In the genomic region with DNA sequence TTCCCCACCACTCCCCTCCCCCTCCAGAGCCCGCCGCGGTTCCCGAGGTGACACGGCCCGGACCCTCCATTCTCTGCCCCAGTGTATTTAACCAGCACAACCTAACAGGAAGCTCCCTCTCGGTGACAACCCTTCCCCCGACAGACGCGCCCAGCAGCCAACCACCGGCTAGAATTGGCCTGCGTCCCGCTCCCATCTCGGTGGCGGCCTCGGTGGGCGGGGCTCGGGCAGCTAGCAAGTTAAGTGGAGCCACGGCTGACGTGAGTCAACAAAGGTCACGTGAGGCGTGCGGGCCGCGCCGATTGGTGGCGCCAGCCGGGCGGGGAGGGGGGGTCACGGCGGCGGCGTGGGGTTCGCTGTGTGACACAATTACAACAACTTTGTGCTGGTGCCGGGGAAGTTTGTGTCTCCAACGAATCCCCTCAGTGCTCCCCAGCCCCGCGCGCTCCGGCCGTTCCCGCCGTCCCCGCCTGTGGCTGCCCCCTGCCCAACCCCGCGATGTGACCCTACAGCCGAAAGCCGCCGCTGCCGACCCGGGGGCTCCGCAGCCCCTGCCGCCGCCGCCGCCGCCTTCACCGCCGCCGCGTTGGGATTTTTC, we compare ENCODE assay signal across 1 cellular context.
A peak's percentile ranks its signal among the peaks of the same experiment; 100 is the strongest.
TF ChIP-seq lines count a peak whose summit lies in the region.

TSS of gene KDM6A (plus strand) at position 372 of the 598 bp plus-strand sequence. CDS start 364 bp downstream, outside the sequence.

TF ChIP-seq in K562, 482 proteins besides CTCF, POLR2A, EP300 and RAD21 (continued from another document and continues in another):
- TF ChIP-seq, protein P1, sequence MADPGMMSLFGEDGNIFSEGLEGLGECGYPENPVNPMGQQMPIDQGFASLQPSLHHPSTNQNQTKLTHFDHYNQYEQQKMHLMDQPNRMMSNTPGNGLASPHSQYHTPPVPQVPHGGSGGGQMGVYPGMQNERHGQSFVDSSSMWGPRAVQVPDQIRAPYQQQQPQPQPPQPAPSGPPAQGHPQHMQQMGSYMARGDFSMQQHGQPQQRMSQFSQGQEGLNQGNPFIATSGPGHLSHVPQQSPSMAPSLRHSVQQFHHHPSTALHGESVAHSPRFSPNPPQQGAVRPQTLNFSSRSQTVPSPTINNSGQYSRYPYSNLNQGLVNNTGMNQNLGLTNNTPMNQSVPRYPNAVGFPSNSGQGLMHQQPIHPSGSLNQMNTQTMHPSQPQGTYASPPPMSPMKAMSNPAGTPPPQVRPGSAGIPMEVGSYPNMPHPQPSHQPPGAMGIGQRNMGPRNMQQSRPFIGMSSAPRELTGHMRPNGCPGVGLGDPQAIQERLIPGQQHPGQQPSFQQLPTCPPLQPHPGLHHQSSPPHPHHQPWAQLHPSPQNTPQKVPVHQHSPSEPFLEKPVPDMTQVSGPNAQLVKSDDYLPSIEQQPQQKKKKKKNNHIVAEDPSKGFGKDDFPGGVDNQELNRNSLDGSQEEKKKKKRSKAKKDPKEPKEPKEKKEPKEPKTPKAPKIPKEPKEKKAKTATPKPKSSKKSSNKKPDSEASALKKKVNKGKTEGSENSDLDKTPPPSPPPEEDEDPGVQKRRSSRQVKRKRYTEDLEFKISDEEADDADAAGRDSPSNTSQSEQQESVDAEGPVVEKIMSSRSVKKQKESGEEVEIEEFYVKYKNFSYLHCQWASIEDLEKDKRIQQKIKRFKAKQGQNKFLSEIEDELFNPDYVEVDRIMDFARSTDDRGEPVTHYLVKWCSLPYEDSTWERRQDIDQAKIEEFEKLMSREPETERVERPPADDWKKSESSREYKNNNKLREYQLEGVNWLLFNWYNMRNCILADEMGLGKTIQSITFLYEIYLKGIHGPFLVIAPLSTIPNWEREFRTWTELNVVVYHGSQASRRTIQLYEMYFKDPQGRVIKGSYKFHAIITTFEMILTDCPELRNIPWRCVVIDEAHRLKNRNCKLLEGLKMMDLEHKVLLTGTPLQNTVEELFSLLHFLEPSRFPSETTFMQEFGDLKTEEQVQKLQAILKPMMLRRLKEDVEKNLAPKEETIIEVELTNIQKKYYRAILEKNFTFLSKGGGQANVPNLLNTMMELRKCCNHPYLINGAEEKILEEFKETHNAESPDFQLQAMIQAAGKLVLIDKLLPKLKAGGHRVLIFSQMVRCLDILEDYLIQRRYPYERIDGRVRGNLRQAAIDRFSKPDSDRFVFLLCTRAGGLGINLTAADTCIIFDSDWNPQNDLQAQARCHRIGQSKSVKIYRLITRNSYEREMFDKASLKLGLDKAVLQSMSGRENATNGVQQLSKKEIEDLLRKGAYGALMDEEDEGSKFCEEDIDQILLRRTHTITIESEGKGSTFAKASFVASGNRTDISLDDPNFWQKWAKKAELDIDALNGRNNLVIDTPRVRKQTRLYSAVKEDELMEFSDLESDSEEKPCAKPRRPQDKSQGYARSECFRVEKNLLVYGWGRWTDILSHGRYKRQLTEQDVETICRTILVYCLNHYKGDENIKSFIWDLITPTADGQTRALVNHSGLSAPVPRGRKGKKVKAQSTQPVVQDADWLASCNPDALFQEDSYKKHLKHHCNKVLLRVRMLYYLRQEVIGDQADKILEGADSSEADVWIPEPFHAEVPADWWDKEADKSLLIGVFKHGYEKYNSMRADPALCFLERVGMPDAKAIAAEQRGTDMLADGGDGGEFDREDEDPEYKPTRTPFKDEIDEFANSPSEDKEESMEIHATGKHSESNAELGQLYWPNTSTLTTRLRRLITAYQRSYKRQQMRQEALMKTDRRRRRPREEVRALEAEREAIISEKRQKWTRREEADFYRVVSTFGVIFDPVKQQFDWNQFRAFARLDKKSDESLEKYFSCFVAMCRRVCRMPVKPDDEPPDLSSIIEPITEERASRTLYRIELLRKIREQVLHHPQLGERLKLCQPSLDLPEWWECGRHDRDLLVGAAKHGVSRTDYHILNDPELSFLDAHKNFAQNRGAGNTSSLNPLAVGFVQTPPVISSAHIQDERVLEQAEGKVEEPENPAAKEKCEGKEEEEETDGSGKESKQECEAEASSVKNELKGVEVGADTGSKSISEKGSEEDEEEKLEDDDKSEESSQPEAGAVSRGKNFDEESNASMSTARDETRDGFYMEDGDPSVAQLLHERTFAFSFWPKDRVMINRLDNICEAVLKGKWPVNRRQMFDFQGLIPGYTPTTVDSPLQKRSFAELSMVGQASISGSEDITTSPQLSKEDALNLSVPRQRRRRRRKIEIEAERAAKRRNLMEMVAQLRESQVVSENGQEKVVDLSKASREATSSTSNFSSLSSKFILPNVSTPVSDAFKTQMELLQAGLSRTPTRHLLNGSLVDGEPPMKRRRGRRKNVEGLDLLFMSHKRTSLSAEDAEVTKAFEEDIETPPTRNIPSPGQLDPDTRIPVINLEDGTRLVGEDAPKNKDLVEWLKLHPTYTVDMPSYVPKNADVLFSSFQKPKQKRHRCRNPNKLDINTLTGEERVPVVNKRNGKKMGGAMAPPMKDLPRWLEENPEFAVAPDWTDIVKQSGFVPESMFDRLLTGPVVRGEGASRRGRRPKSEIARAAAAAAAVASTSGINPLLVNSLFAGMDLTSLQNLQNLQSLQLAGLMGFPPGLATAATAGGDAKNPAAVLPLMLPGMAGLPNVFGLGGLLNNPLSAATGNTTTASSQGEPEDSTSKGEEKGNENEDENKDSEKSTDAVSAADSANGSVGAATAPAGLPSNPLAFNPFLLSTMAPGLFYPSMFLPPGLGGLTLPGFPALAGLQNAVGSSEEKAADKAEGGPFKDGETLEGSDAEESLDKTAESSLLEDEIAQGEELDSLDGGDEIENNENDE (IDR thresholded peaks at IDR 0.05; ENCODE audit: low read depth, low read length), result no peak
- TF ChIP-seq EWSR1 (IDR thresholded peaks at IDR 0.05; ENCODE audit: borderline replicate concordance, low read depth, partially characterized antibody), result no peak
- TF ChIP-seq ZSCAN32 (CRISPR knock-in tag; IDR thresholded peaks at IDR 0.05), result no peak
- TF ChIP-seq BRD4 (IDR thresholded peaks at IDR 0.05), result no peak
- TF ChIP-seq, protein P2, sequence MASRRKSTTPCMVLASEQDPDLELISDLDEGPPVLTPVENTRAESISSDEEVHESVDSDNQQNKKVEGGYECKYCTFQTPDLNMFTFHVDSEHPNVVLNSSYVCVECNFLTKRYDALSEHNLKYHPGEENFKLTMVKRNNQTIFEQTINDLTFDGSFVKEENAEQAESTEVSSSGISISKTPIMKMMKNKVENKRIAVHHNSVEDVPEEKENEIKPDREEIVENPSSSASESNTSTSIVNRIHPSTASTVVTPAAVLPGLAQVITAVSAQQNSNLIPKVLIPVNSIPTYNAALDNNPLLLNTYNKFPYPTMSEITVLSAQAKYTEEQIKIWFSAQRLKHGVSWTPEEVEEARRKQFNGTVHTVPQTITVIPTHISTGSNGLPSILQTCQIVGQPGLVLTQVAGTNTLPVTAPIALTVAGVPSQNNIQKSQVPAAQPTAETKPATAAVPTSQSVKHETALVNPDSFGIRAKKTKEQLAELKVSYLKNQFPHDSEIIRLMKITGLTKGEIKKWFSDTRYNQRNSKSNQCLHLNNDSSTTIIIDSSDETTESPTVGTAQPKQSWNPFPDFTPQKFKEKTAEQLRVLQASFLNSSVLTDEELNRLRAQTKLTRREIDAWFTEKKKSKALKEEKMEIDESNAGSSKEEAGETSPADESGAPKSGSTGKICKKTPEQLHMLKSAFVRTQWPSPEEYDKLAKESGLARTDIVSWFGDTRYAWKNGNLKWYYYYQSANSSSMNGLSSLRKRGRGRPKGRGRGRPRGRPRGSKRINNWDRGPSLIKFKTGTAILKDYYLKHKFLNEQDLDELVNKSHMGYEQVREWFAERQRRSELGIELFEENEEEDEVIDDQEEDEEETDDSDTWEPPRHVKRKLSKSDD (conservative IDR thresholded peaks at IDR 0.05; ENCODE audit: low read length), result no peak
- TF ChIP-seq, protein P3, sequence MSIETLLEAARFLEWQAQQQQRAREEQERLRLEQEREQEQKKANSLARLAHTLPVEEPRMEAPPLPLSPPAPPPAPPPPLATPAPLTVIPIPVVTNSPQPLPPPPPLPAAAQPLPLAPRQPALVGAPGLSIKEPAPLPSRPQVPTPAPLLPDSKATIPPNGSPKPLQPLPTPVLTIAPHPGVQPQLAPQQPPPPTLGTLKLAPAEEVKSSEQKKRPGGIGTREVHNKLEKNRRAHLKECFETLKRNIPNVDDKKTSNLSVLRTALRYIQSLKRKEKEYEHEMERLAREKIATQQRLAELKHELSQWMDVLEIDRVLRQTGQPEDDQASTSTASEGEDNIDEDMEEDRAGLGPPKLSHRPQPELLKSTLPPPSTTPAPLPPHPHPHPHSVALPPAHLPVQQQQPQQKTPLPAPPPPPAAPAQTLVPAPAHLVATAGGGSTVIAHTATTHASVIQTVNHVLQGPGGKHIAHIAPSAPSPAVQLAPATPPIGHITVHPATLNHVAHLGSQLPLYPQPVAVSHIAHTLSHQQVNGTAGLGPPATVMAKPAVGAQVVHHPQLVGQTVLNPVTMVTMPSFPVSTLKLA (conservative IDR thresholded peaks at IDR 0.05), result peak; percentile 85 to 92
- peak; percentile 60 for TF ChIP-seq TAF1 (IDR thresholded peaks at IDR 0.05; ENCODE audit: control insufficient read depth, extremely low read depth, insufficient read depth, low read length, severe bottlenecking)
- TF ChIP-seq NRF1 (conservative IDR thresholded peaks at IDR 0.05 in 1 of 2, IDR thresholded peaks at IDR 0.05 in 1 of 2), result peak; percentile 36 to 46; a peak in 2 of 4 replicates
- no peak for TF ChIP-seq HDAC3 (IDR thresholded peaks at IDR 0.05; ENCODE audit: borderline replicate concordance, partially characterized antibody)
- TF ChIP-seq GABPB2 (CRISPR knock-in tag; conservative IDR thresholded peaks at IDR 0.05), result no peak
- TF ChIP-seq NR2F6 (CRISPR knock-in tag; IDR thresholded peaks at IDR 0.05), result no peak
- no peak for TF ChIP-seq ZNF609 (CRISPR knock-in tag; IDR thresholded peaks at IDR 0.05; ENCODE audit: borderline replicate concordance)
- no peak for TF ChIP-seq MAZ (CRISPR knock-in tag; conservative IDR thresholded peaks at IDR 0.05 in 1 of 2, IDR thresholded peaks at IDR 0.05 in 1 of 2)
- TF ChIP-seq POLR2G (IDR thresholded peaks at IDR 0.05; ENCODE audit: low read depth, low read length), result peak; percentile 62
- no peak for TF ChIP-seq MECOM (CRISPR knock-in tag; IDR thresholded peaks at IDR 0.05)
- no peak for TF ChIP-seq ARID2 (IDR thresholded peaks at IDR 0.05)
- no peak for TF ChIP-seq BRD9 (IDR thresholded peaks at IDR 0.05; ENCODE audit: low read depth, partially characterized antibody)
- TF ChIP-seq HSF4 (CRISPR knock-in tag; IDR thresholded peaks at IDR 0.05; ENCODE audit: borderline replicate concordance), result no peak
- TF ChIP-seq, protein P4, sequence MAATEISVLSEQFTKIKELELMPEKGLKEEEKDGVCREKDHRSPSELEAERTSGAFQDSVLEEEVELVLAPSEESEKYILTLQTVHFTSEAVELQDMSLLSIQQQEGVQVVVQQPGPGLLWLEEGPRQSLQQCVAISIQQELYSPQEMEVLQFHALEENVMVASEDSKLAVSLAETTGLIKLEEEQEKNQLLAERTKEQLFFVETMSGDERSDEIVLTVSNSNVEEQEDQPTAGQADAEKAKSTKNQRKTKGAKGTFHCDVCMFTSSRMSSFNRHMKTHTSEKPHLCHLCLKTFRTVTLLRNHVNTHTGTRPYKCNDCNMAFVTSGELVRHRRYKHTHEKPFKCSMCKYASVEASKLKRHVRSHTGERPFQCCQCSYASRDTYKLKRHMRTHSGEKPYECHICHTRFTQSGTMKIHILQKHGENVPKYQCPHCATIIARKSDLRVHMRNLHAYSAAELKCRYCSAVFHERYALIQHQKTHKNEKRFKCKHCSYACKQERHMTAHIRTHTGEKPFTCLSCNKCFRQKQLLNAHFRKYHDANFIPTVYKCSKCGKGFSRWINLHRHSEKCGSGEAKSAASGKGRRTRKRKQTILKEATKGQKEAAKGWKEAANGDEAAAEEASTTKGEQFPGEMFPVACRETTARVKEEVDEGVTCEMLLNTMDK (IDR thresholded peaks at IDR 0.05; ENCODE audit: borderline replicate concordance, insufficient read depth, low read depth, low read length, poor library complexity, severe bottlenecking), result no peak
- TF ChIP-seq, protein P5, sequence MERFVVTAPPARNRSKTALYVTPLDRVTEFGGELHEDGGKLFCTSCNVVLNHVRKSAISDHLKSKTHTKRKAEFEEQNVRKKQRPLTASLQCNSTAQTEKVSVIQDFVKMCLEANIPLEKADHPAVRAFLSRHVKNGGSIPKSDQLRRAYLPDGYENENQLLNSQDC (CRISPR knock-in tag; IDR thresholded peaks at IDR 0.05), result no peak
- TF ChIP-seq POLR2AphosphoS2 (IDR thresholded peaks at IDR 0.05; ENCODE audit: low read length), result no peak
- TF ChIP-seq, protein P6, sequence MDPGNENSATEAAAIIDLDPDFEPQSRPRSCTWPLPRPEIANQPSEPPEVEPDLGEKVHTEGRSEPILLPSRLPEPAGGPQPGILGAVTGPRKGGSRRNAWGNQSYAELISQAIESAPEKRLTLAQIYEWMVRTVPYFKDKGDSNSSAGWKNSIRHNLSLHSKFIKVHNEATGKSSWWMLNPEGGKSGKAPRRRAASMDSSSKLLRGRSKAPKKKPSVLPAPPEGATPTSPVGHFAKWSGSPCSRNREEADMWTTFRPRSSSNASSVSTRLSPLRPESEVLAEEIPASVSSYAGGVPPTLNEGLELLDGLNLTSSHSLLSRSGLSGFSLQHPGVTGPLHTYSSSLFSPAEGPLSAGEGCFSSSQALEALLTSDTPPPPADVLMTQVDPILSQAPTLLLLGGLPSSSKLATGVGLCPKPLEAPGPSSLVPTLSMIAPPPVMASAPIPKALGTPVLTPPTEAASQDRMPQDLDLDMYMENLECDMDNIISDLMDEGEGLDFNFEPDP (CRISPR knock-in tag; IDR thresholded peaks at IDR 0.05), result no peak
- no peak for TF ChIP-seq TEAD4 (IDR thresholded peaks at IDR 0.05; ENCODE audit: low read length)
- no peak for TF ChIP-seq TEAD4 (CRISPR knock-in tag; IDR thresholded peaks at IDR 0.05; ENCODE audit: borderline replicate concordance)
- no peak for TF ChIP-seq RBM14 (IDR thresholded peaks at IDR 0.05; ENCODE audit: borderline replicate concordance, insufficient read depth, low read depth, low read length)
- TF ChIP-seq KHSRP (IDR thresholded peaks at IDR 0.05), result no peak
- TF ChIP-seq SNRNP70 (optimal IDR thresholded peaks at IDR 0.05; ENCODE audit: low read depth, low read length), result no peak
